Comparison of ENCODE assay signal across 8 cellular contexts in the genomic region with DNA sequence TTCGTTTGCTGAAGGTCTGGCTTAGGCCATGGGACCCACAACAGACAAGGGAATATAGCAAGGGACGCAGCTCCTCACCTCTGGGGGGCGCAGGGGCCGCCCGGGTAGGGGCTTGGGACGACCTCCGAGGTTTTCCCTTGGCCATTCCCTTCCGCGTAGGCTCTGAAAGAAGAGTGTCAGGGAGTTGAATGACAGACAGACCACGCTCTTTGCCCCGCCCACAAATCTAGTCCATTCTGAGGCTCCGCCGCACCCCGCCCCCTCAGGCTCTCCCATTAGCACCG. TPM values are rescaled to one million over a fixed set of nuclear protein-coding genes. Genes with fewer than 3 reads are reported as not detected.
A peak's percentile ranks its signal among the peaks of the same experiment; 100 is the strongest.
DNase-seq lines count a peak whose midpoint lies in the region; TF ChIP-seq lines count a peak whose summit lies in the region.
"Had no signal": no experiment of that assay in that cellular context is flagged by ENCODE, and none has a peak within 500 bp of the region (broad histone marks: within the 10 kb centered on the region; RNA-seq: fewer than 3 reads in every experiment).

No MANE protein-coding gene starts in this region.

- peak in 1 of 2 donors; percentile 29 for TF ChIP-seq EP300 in tibial nerve (IDR thresholded peaks at IDR 0.05)

- H3K36me3 ChIP-seq in MG63 (no peaks in the 10 kb centered on the region), mesodermal cell (ENCODE audit: control insufficient read depth, insufficient read depth, low read length) (peaks cover 5% of the 10 kb centered on the region), tibial nerve (peaks cover 0 to 9% (median 0%) of the 10 kb centered on the region in 3 donors)

- H3K27me3 ChIP-seq in MG63 = peaks cover 9% of the 10 kb centered on the region
- no peaks in the 10 kb centered on the region for H3K27me3 ChIP-seq in tibial nerve

- DNase-seq in MG63 (no peak), coronary artery (ENCODE audit: low spot score) (no peak), tibial nerve (ENCODE audit: low spot score in 2 of 2) (no peak), HT-29 (ENCODE audit: low spot score) (no peak), 8988T (no peak), midbrain (lab: John Stamatoyannopoulos, UW) (no peak)
- DNase-seq: stimulated activated naive CD8-positive, alpha-beta T cell treated with anti-CD3 and anti-CD28 coated beads, Interleukin-15, amount 100 ng/mL, for 72 hours had no signal

- peak overlapping the region in 1 of 2 donors; percentile 86 for H3K27ac ChIP-seq in coronary artery
- H3K27ac ChIP-seq in mesodermal cell (ENCODE audit: low read depth, low read length, severe bottlenecking) = peak overlapping the region; percentile 60
- peak overlapping the region; percentile 83 to 96 (median 92) for H3K27ac ChIP-seq in tibial nerve

- H3K9me3 ChIP-seq in MG63 = no peaks in the 10 kb centered on the region
- H3K9me3 ChIP-seq in mesodermal cell (ENCODE audit: control insufficient read depth, low read length) = no peaks in the 10 kb centered on the region
- H3K9me3 ChIP-seq in tibial nerve = no peaks in the 10 kb centered on the region

- 2 to 4% methylated on average over 15 of the region's 15 CpGs for WGBS in mesodermal cell (ENCODE audit: insufficient coverage in 2 of 2), 2 experiments
- WGBS in tibial nerve, 2 donors = 11 to 19% methylated on average over 15 of the region's 15 CpGs

- H3K4me1 ChIP-seq in mesodermal cell (ENCODE audit: control insufficient read depth, insufficient read depth, low read length, poor library complexity, severe bottlenecking) (peaks cover 4% of the 10 kb centered on the region), tibial nerve (peaks cover 0 to 14% (median 3%) of the 10 kb centered on the region in 4 donors)

- no peak for TF ChIP-seq CTCF in coronary artery (IDR thresholded peaks at IDR 0.05)
- TF ChIP-seq CTCF in tibial nerve (IDR thresholded peaks at IDR 0.05) = peak in 2 of 5 experiments; percentile 7 to 22

- peak overlapping the region; percentile 46 for H3K4me3 ChIP-seq in MG63
- peak overlapping the region; percentile 87 for H3K4me3 ChIP-seq in coronary artery
- H3K4me3 ChIP-seq in mesodermal cell (ENCODE audit: extremely low read depth, insufficient read depth, low read length, poor library complexity, severe bottlenecking) = no peak overlapping the region
- peak overlapping the region; percentile 10 to 73 (median 36) for H3K4me3 ChIP-seq in tibial nerve

- TF ChIP-seq POLR2A in tibial nerve (IDR thresholded peaks at IDR 0.05) = peak in 1 of 2 donors; percentile 47

RNA-seq across cellular contexts. Expression of gene ZNF414, which starts 11.4 kb away (rescaled TPM):
- total RNA-seq in MG63 (2014; rRNA removed; shearing (Covaris generic); ENCODE audit: low replicate concordance) = 0.86 and 2.0 TPM in 2 replicates
- polyA plus RNA-seq in mesodermal cell (2013, experiment 1 of 2) = 18.8 TPM
- polyA plus RNA-seq in mesodermal cell (2013, experiment 2 of 2) = 16.3 TPM
- 10 to 100 TPM; 10.3 to 62.4 (median 21.2) TPM for total RNA-seq in tibial nerve
- total RNA-seq in HT-29 (2014; rRNA removed; shearing (Covaris generic)) = 9.8 and 15.7 TPM in 2 replicates

RNA-seq across cellular contexts. Expression of gene PRAM1, which starts 22.9 kb away (rescaled TPM):
- not detected in 2 replicates for total RNA-seq in MG63 (2014; rRNA removed; shearing (Covaris generic); ENCODE audit: low replicate concordance)
- 0.41 TPM for polyA plus RNA-seq in mesodermal cell (2013, experiment 1 of 2)
- 0.46 TPM for polyA plus RNA-seq in mesodermal cell (2013, experiment 2 of 2)
- 1 to 10 TPM; 1.3 to 3.6 (median 1.6) TPM for total RNA-seq in tibial nerve
- total RNA-seq in HT-29 (2014; rRNA removed; shearing (Covaris generic)) = not detected in 2 replicates

RNA-seq across cellular contexts. Expression of gene MYO1F, which starts 51.9 kb away (rescaled TPM):
- total RNA-seq in MG63 (2014; rRNA removed; shearing (Covaris generic); ENCODE audit: low replicate concordance) = not detected in 2 replicates
- polyA plus RNA-seq in mesodermal cell (2013, experiment 1 of 2) = 9.6 TPM
- 7.1 TPM for polyA plus RNA-seq in mesodermal cell (2013, experiment 2 of 2)
- 10 to 100 TPM; 20.3 to 61.5 (median 21.7) TPM for total RNA-seq in tibial nerve
- total RNA-seq in HT-29 (2014; rRNA removed; shearing (Covaris generic)) = not detected in 2 replicates

Comparison
In these comparisons a context has a peak if more than half of its experiments do, and no peak if none do; other contexts are left out.
1. RNA of gene MYO1F, which starts 51.9 kb away (total RNA-seq): 20.3 to 61.5 TPM in tibial nerve; not detected in MG63 and not detected in HT-29; every median in the first group is over 10 times any median in the second.